1 cellular context compared by ENCODE assay signal in the genomic region with DNA sequence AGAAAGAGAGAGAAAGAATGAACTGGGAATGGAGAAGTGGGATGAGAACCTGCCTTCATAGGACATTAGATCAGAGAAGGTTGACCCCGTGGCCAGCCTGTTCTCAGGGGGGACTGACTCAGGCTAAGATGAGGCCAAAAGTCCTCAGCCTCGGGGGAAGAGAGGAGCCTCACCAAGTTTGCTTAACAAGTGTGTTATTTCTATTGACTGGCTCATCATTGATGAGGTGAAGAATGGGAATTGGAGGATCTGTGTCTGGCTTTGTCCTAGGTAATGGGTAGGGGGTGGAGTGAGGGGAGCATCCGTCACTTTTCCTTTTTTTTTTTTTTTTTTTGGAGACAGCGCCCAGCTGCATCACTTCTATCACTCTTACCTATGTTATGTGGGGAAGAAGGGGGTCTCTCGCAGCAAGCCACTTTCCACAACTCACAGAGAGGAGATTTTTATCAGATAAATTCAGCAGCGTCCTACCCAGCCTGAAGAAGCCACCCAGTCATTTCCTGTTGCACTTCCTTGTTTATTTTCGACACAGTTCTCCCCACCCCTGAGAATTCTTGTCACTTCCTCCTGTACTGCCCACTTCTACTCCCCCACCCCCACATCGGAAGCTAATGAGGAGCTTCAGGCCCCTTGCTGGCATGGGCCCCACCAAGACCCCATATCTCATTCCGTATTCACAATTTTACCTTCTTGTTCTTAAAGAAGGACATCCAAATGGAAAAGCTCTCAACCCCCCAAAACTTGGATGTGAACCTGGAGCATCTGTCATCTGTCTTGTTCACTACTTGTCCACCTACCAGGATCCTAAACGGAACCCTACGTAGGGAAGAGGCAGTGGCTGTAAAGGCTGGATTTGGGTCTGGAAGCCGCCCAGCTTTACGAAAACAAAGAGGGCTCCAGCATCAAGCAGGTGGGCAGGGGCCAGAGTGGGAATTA.
TF ChIP-seq lines count a peak whose summit lies in the region.

No MANE protein-coding gene starts in this region.

TF ChIP-seq in K562, 482 proteins besides CTCF, POLR2A, EP300 and RAD21 (continues in another document):
- TF ChIP-seq, protein P1, sequence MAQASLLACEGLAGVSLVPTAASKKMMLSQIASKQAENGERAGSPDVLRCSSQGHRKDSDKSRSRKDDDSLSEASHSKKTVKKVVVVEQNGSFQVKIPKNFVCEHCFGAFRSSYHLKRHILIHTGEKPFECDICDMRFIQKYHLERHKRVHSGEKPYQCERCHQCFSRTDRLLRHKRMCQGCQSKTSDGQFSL (CRISPR knock-in tag; IDR thresholded peaks at IDR 0.05) = 0 out of 2 replicates have a peak, but pooled peaks have one; percentile 18
- TF ChIP-seq, protein P1 (tag; IDR thresholded peaks at IDR 0.05) = no peak
- TF ChIP-seq CREM (IDR thresholded peaks at IDR 0.05; ENCODE audit: low read depth) (peak; percentile 66), HDAC3 (IDR thresholded peaks at IDR 0.05; ENCODE audit: borderline replicate concordance, partially characterized antibody) (no peak), ZBTB40 (IDR thresholded peaks at IDR 0.05) (peak; percentile 69), ZBTB40 (CRISPR knock-in tag; IDR thresholded peaks at IDR 0.05) (no peak), ETV6 (IDR thresholded peaks at IDR 0.05; ENCODE audit: borderline replicate concordance in 1 of 2, low read depth in 2 of 2, low read length in 1 of 2) (peak; percentile 87 to 88), ETV6 (CRISPR knock-in tag; IDR thresholded peaks at IDR 0.05; ENCODE audit: borderline replicate concordance) (no peak), FOXK2 (conservative IDR thresholded peaks at IDR 0.05 in 1 of 2, IDR thresholded peaks at IDR 0.05 in 1 of 2; ENCODE audit: low read depth in 2 of 2) (peak; percentile 95), XRCC3 (IDR thresholded peaks at IDR 0.05) (no peak), CTBP1 (IDR thresholded peaks at IDR 0.05; ENCODE audit: borderline replicate concordance) (peak; percentile 23; the same call in 1 of the 2 replicates), JUND (IDR thresholded peaks at IDR 0.05; ENCODE audit: borderline replicate concordance, low read depth, low read length) (0 out of 2 replicates have a peak, but pooled peaks have one; percentile 15), JUND (tag; IDR thresholded peaks at IDR 0.05; ENCODE audit: borderline replicate concordance, low read depth, low read length) (no peak; the same call in 2 of the 3 replicates), SPI1 (IDR thresholded peaks at IDR 0.05; ENCODE audit: borderline replicate concordance, low read depth, low read length) (peak; percentile 92), SMARCE1 (IDR thresholded peaks at IDR 0.05) (peak; percentile 68; the same call in 1 of the 2 replicates), TRIM24 (IDR thresholded peaks at IDR 0.05) (0 out of 4 replicates have a peak, but pooled peaks of 1 of the 2 experiments have one; percentile 18), NFE2 (IDR thresholded peaks at IDR 0.05; ENCODE audit: low read depth) (0 out of 2 replicates have a peak, but pooled peaks have one; percentile 21), EP400 (IDR thresholded peaks at IDR 0.05) (peak; percentile 32; the same call in 1 of the 2 replicates), FOXM1 (IDR thresholded peaks at IDR 0.05; ENCODE audit: low read depth) (peak; percentile 66), FOXM1 (CRISPR knock-in tag; IDR thresholded peaks at IDR 0.05; ENCODE audit: low read depth) (no peak), ETV5 (CRISPR knock-in tag; IDR thresholded peaks at IDR 0.05; ENCODE audit: low read depth) (peak; percentile 76), ZNF644 (tag; IDR thresholded peaks at IDR 0.05; ENCODE audit: low read depth) (peak; percentile 39; the same call in 1 of the 2 replicates), KLF10 (CRISPR knock-in tag; IDR thresholded peaks at IDR 0.05) (no peak), ZBTB7A (IDR thresholded peaks at IDR 0.05; ENCODE audit: borderline replicate concordance, control insufficient read depth, low read depth, low read length) (peak; percentile 46; the same call in 1 of the 2 replicates), ZNF436 (CRISPR knock-in tag; IDR thresholded peaks at IDR 0.05) (no peak), ARID1B (IDR thresholded peaks at IDR 0.05) (peak; percentile 50), BHLHE40 (IDR thresholded peaks at IDR 0.05; ENCODE audit: low read length) (no peak), SMARCC2 (IDR thresholded peaks at IDR 0.05; ENCODE audit: low read depth) (0 out of 2 replicates have a peak, but pooled peaks have one; percentile 24), ZNF175 (CRISPR knock-in tag; IDR thresholded peaks at IDR 0.05; ENCODE audit: low read depth) (peak; percentile 29), GABPA (tag; conservative IDR thresholded peaks at IDR 0.05; ENCODE audit: low read depth) (peak; percentile 86), HDAC2 (IDR thresholded peaks at IDR 0.05) (0 out of 2 replicates have a peak, but pooled peaks have one; percentile 18)
- TF ChIP-seq, protein P2, sequence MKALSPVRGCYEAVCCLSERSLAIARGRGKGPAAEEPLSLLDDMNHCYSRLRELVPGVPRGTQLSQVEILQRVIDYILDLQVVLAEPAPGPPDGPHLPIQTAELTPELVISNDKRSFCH (CRISPR knock-in tag; IDR thresholded peaks at IDR 0.05) = no peak
- TF ChIP-seq, protein P2 (tag; IDR thresholded peaks at IDR 0.05) = 0 out of 2 replicates have a peak, but pooled peaks have one; percentile 8
- TF ChIP-seq, protein P3, sequence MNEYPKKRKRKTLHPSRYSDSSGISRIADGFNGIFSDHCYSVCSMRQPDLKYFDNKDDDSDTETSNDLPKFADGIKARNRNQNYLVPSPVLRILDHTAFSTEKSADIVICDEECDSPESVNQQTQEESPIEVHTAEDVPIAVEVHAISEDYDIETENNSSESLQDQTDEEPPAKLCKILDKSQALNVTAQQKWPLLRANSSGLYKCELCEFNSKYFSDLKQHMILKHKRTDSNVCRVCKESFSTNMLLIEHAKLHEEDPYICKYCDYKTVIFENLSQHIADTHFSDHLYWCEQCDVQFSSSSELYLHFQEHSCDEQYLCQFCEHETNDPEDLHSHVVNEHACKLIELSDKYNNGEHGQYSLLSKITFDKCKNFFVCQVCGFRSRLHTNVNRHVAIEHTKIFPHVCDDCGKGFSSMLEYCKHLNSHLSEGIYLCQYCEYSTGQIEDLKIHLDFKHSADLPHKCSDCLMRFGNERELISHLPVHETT (CRISPR knock-in tag; conservative IDR thresholded peaks at IDR 0.05 in 1 of 2, IDR thresholded peaks at IDR 0.05 in 1 of 2) = peak in 1 of 2 experiments; percentile 66; a peak in 1 of 4 replicates
- TF ChIP-seq, protein P4, sequence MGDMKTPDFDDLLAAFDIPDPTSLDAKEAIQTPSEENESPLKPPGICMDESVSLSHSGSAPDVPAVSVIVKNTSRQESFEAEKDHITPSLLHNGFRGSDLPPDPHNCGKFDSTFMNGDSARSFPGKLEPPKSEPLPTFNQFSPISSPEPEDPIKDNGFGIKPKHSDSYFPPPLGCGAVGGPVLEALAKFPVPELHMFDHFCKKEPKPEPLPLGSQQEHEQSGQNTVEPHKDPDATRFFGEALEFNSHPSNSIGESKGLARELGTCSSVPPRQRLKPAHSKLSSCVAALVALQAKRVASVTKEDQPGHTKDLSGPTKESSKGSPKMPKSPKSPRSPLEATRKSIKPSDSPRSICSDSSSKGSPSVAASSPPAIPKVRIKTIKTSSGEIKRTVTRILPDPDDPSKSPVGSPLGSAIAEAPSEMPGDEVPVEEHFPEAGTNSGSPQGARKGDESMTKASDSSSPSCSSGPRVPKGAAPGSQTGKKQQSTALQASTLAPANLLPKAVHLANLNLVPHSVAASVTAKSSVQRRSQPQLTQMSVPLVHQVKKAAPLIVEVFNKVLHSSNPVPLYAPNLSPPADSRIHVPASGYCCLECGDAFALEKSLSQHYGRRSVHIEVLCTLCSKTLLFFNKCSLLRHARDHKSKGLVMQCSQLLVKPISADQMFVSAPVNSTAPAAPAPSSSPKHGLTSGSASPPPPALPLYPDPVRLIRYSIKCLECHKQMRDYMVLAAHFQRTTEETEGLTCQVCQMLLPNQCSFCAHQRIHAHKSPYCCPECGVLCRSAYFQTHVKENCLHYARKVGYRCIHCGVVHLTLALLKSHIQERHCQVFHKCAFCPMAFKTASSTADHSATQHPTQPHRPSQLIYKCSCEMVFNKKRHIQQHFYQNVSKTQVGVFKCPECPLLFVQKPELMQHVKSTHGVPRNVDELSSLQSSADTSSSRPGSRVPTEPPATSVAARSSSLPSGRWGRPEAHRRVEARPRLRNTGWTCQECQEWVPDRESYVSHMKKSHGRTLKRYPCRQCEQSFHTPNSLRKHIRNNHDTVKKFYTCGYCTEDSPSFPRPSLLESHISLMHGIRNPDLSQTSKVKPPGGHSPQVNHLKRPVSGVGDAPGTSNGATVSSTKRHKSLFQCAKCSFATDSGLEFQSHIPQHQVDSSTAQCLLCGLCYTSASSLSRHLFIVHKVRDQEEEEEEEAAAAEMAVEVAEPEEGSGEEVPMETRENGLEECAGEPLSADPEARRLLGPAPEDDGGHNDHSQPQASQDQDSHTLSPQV (IDR thresholded peaks at IDR 0.05) = 0 out of 2 replicates have a peak, but pooled peaks have one; percentile 38
- TF ChIP-seq, protein P5, sequence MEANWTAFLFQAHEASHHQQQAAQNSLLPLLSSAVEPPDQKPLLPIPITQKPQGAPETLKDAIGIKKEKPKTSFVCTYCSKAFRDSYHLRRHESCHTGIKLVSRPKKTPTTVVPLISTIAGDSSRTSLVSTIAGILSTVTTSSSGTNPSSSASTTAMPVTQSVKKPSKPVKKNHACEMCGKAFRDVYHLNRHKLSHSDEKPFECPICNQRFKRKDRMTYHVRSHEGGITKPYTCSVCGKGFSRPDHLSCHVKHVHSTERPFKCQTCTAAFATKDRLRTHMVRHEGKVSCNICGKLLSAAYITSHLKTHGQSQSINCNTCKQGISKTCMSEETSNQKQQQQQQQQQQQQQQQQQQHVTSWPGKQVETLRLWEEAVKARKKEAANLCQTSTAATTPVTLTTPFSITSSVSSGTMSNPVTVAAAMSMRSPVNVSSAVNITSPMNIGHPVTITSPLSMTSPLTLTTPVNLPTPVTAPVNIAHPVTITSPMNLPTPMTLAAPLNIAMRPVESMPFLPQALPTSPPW (CRISPR knock-in tag; IDR thresholded peaks at IDR 0.05) = peak; percentile 67; the same call in 1 of the 2 replicates
